In genomic region chr20:63241272-63241671, GRCh38 we compare ENCODE assay signal across 21 cellular contexts. TPM values are rescaled to one million over a fixed set of nuclear protein-coding genes. Genes with fewer than 3 reads are reported as not detected.
"Had no signal": no experiment of that assay in that cellular context is flagged by ENCODE, and none has a peak within 500 bp of the region (broad histone marks: within the 10 kb centered on the region; RNA-seq: fewer than 3 reads in every experiment).

No MANE protein-coding gene starts in this region.

- H3K4me3 ChIP-seq: body of pancreas, lung, prostate gland, right atrium auricular region, skin epidermis, transverse colon, vagina had no signal

- H3K27me3 ChIP-seq: body of pancreas, right atrium auricular region, vagina had no signal

- H3K9me3 ChIP-seq: body of pancreas, prostate gland, right atrium auricular region, transverse colon, vagina had no signal

- H3K27ac ChIP-seq: body of pancreas, prostate gland, right atrium auricular region, skin epidermis, transverse colon, vagina had no signal

- ATAC-seq: activated CD8-positive, alpha-beta T cell treated with anti-CD3 and anti-CD28 coated beads, Interleukin-2, amount 10 ng/mL, durations not matched to agents 7 days and 5 days; body of pancreas had no signal

- FAIRE-seq: keratinocyte had no signal

- H3K4me1 ChIP-seq: body of pancreas, prostate gland, right atrium auricular region, transverse colon, vagina had no signal

- DNase-seq: activated CD4-positive, alpha-beta T cell treated with anti-CD3 and anti-CD28 coated beads, Interleukin-2, amount 10 ng/mL, durations not matched to agents 7 days and 5 days; activated CD4-positive, CD25-positive, alpha-beta regulatory T cell; activated CD8-positive, alpha-beta T cell treated with anti-CD3 and anti-CD28 coated beads, Interleukin-2, amount 10 ng/mL, durations not matched to agents 7 days and 5 days; activated naive CD4-positive, alpha-beta T cell treated with anti-CD3 and anti-CD28 coated beads for 36 hours; activated T-cell treated with anti-CD3 and anti-CD28 coated beads, Interleukin-2, amount 50 U/mL, for 24 hours; body of pancreas; erythroblast; foreskin melanocyte; nephron progenitor cell; stimulated activated CD4-positive, alpha-beta T cell treated with anti-CD3 and anti-CD28 coated beads, Interleukin-2, amount 100 ng/mL, for 48 hours; T1000; transverse colon had no signal

- H3K36me3 ChIP-seq: prostate gland, right atrium auricular region, transverse colon, vagina had no signal

RNA-seq across cellular contexts. Expression of gene BIRC7, which starts 5.6 kb away (rescaled TPM):
- total RNA-seq: activated CD4-positive, alpha-beta T cell treated with anti-CD3 and anti-CD28 coated beads, Interleukin-2, amount 10 ng/mL, durations not matched to agents 7 days and 5 days; activated naive CD4-positive, alpha-beta T cell treated with anti-CD3 and anti-CD28 coated beads for 36 hours; body of pancreas; myocyte; prostate gland; right atrium auricular region had no signal
- polyA plus RNA-seq: keratinocyte had no signal

RNA-seq across cellular contexts. Expression of gene NKAIN4, which starts 13.0 kb away (rescaled TPM):
- total RNA-seq: activated CD4-positive, alpha-beta T cell treated with anti-CD3 and anti-CD28 coated beads, Interleukin-2, amount 10 ng/mL, durations not matched to agents 7 days and 5 days; activated CD8-positive, alpha-beta T cell treated with anti-CD3 and anti-CD28 coated beads, Interleukin-2, amount 10 ng/mL, durations not matched to agents 7 days and 5 days; activated naive CD4-positive, alpha-beta T cell treated with anti-CD3 and anti-CD28 coated beads for 36 hours; body of pancreas; cardiac septum; myocyte; omental fat pad; right atrium auricular region; vagina had no signal
- polyA plus RNA-seq: keratinocyte had no signal

RNA-seq across cellular contexts. Expression of gene COL20A1, which starts 51.7 kb away (rescaled TPM):
- total RNA-seq: activated CD4-positive, alpha-beta T cell treated with anti-CD3 and anti-CD28 coated beads, Interleukin-2, amount 10 ng/mL, durations not matched to agents 7 days and 5 days; activated CD8-positive, alpha-beta T cell treated with anti-CD3 and anti-CD28 coated beads, Interleukin-2, amount 10 ng/mL, durations not matched to agents 7 days and 5 days; body of pancreas; omental fat pad; right atrium auricular region; vagina had no signal
- polyA plus RNA-seq: keratinocyte had no signal
